ENCODE assay signal across 13 cellular contexts in genomic region chr7:151728286-151728660, GRCh38.
DNase-seq lines count a peak whose midpoint lies in the region; ATAC-seq and TF ChIP-seq lines count a peak whose summit lies in the region.
"Had no signal": no experiment of that assay in that cellular context is flagged by ENCODE, and none has a peak within 500 bp of the region (broad histone marks: within the 10 kb centered on the region; RNA-seq: fewer than 3 reads in every experiment).

No MANE protein-coding gene starts in this region.

- intact Hi-C loops in left ventricle myocardium superior (cut with micrococcal nuclease), result no loop called here
- intact Hi-C loops in transverse colon (cut with DNase I; ENCODE audit: low total_unique reads), result no loop called here

- peak overlapping the region; percentile 88 to 99 for H2BK12ac ChIP-seq in mesenchymal stem cell (ENCODE audit: low read length in 2 of 2)

- H2BK5ac ChIP-seq in mesenchymal stem cell (ENCODE audit: low read depth, low read length, poor library complexity, severe bottlenecking), result peak overlapping the region; percentile 33

- peak overlapping the region; percentile 45 for H2BK120ac ChIP-seq in mesenchymal stem cell (ENCODE audit: low read depth, low read length)

- H3K9ac ChIP-seq in mesenchymal stem cell (ENCODE audit: low read length), result peak overlapping the region; percentile 70

- peak overlapping the region; percentile 88 for H4K91ac ChIP-seq in mesenchymal stem cell (ENCODE audit: low read length)

- ATAC-seq in left ventricle myocardium superior, result no peak
- ATAC-seq in activated T-helper 17 cell treated with anti-CD3 and anti-CD28 coated beads, Interleukin-2, amount 50 U/mL, for 72 hours (replicated peaks), result no peak
- ATAC-seq in HG02798 (IDR thresholded peaks at IDR 0.05; ENCODE audit: poor library complexity, unreplicated experiment), result no peak
- no peak for ATAC-seq in esophagus mucosa
- ATAC-seq in GM21515 (IDR thresholded peaks at IDR 0.05; ENCODE audit: unreplicated experiment), result no peak

- H2AFZ ChIP-seq in mesenchymal stem cell (ENCODE audit: low read depth, low read length), result no peak overlapping the region

- DNase-seq in cardiac muscle cell (ENCODE audit: low read depth in 1 of 2, low spot score in 1 of 2), result no peak
- DNase-seq in left ventricle myocardium superior, result no peak
- DNase-seq in mesenchymal stem cell, result no peak
- DNase-seq in transverse colon, result no peak
- DNase-seq: DMS153, NCI-H2029, NCI-H774, SHP77 had no signal

- H3K9me3 Mint-ChIP-seq in activated T-helper 17 cell treated with anti-CD3 and anti-CD28 coated beads, Interleukin-2, amount 50 U/mL, for 72 hours, result no peaks in the 10 kb centered on the region

- H3K27ac ChIP-seq in cardiac muscle cell (peak overlapping the region; percentile 69), mesenchymal stem cell (ENCODE audit: low read length, poor library complexity, severe bottlenecking) (peak overlapping the region; percentile 77), transverse colon (peak overlapping the region; percentile 30 to 65 (median 34))

- H4K8ac ChIP-seq in mesenchymal stem cell (ENCODE audit: low read length), result peak overlapping the region; percentile 96

- H2BK15ac ChIP-seq in mesenchymal stem cell (ENCODE audit: low read depth, poor library complexity, severe bottlenecking), result peak overlapping the region; percentile 99

- peaks cover 8% of the 10 kb centered on the region for H3K4me1 Mint-ChIP-seq in activated T-helper 17 cell treated with anti-CD3 and anti-CD28 coated beads, Interleukin-2, amount 50 U/mL, for 72 hours

- 80% methylated on average over 8 of the region's 8 CpGs for WGBS in mesenchymal stem cell
- 87% methylated on average over 8 of the region's 8 CpGs; no CpG with 5 or more reads in 1 of the 2 donors for WGBS in transverse colon (ENCODE audit: low coverage in 1 of 2), 2 donors

- in situ Hi-C loops in transverse colon (cut with MboI; ENCODE audit: low pct_ligation_motif_present in 1 of 4, low pct_unique_long_range_greater_than_20kb in 1 of 4, low sequenced_read_pairs in 3 of 4), result loop anchor here in 2 of 4 donors (25.0 kb wide), 2 partner anchors 91 to 266 kb away; no protein-coding TSS in a partner anchor

- peak overlapping the region; percentile 79 for H2AK5ac ChIP-seq in mesenchymal stem cell (ENCODE audit: low read length, severe bottlenecking)

- H3K18ac ChIP-seq in mesenchymal stem cell (ENCODE audit: low read depth in 1 of 2, low read length in 2 of 2), result peak overlapping the region; percentile 88 to 90

- TF ChIP-seq EP300 in transverse colon (IDR thresholded peaks at IDR 0.05; ENCODE audit: low read depth), result no peak

- no peaks in the 10 kb centered on the region for H3K36me3 Mint-ChIP-seq in activated T-helper 17 cell treated with anti-CD3 and anti-CD28 coated beads, Interleukin-2, amount 50 U/mL, for 72 hours (ENCODE audit: low read depth)

- H3K79me1 ChIP-seq in mesenchymal stem cell (replicated peaks; ENCODE audit: low read length, poor library complexity, severe bottlenecking), result no peaks in the 10 kb centered on the region

- no peaks in the 10 kb centered on the region for H3K36me3 ChIP-seq in cardiac muscle cell
- peaks cover 0 to 2% of the 10 kb centered on the region in 2 experiments for H3K36me3 ChIP-seq in mesenchymal stem cell (ENCODE audit: control insufficient read depth in 1 of 2, insufficient read depth in 2 of 2, low read depth in 1 of 2, low read length in 2 of 2)
- no peaks in the 10 kb centered on the region for H3K36me3 ChIP-seq in transverse colon

- no peak overlapping the region for H3K4me2 ChIP-seq in mesenchymal stem cell (ENCODE audit: low read length, poor library complexity, severe bottlenecking)

- TF ChIP-seq CTCF in cardiac muscle cell (IDR thresholded peaks at IDR 0.05; ENCODE audit: low read depth, low read length) (no peak), transverse colon (IDR thresholded peaks at IDR 0.05) (no peak)

- H3K4me3 Mint-ChIP-seq in activated T-helper 17 cell treated with anti-CD3 and anti-CD28 coated beads, Interleukin-2, amount 50 U/mL, for 72 hours, result no peak overlapping the region

- H3K9me3 ChIP-seq in cardiac muscle cell (ENCODE audit: low read depth) (no peaks in the 10 kb centered on the region), mesenchymal stem cell (ENCODE audit: control insufficient read depth, low read length) (no peaks in the 10 kb centered on the region), transverse colon (no peaks in the 10 kb centered on the region)

- no peak for TF ChIP-seq POLR2A in transverse colon (IDR thresholded peaks at IDR 0.05)

- peak overlapping the region in 1 of 2 experiments; percentile 73 for H3K14ac ChIP-seq in mesenchymal stem cell (ENCODE audit: low read length in 2 of 2)

- H3K4me1 ChIP-seq in cardiac muscle cell (ENCODE audit: low read depth) (peaks cover 51% of the 10 kb centered on the region), mesenchymal stem cell (ENCODE audit: control insufficient read depth, insufficient read depth, low read depth, low read length) (peaks cover 35% of the 10 kb centered on the region), transverse colon (peaks cover 10 to 12% (median 11%) of the 10 kb centered on the region in 4 donors)

- no peaks in the 10 kb centered on the region for H3K27me3 Mint-ChIP-seq in activated T-helper 17 cell treated with anti-CD3 and anti-CD28 coated beads, Interleukin-2, amount 50 U/mL, for 72 hours

- H3K4ac ChIP-seq in mesenchymal stem cell (ENCODE audit: low read depth in 1 of 2, low read length in 2 of 2), result peak overlapping the region in 1 of 2 experiments; percentile 75

- H3K27ac Mint-ChIP-seq in activated T-helper 17 cell treated with anti-CD3 and anti-CD28 coated beads, Interleukin-2, amount 50 U/mL, for 72 hours, result peak overlapping the region; percentile 61

- H3K4me3 ChIP-seq in cardiac muscle cell (no peak overlapping the region), mesenchymal stem cell (ENCODE audit: insufficient read depth in 1 of 2, low read depth in 1 of 2, low read length in 2 of 2) (no peak overlapping the region), transverse colon (no peak overlapping the region)
- H3K4me3 ChIP-seq: skin epidermis had no signal

- H3K23ac ChIP-seq in mesenchymal stem cell (ENCODE audit: low read length in 2 of 2), result no peak overlapping the region

- H3K27me3 ChIP-seq in cardiac muscle cell (no peaks in the 10 kb centered on the region), mesenchymal stem cell (ENCODE audit: control insufficient read depth in 1 of 2, insufficient read depth in 1 of 2, low read length in 2 of 2) (no peaks in the 10 kb centered on the region), transverse colon (no peaks in the 10 kb centered on the region)
